In genomic region chrX:21963226-21963625, GRCh38 we compare ENCODE assay signal across 3 cellular contexts.
TF ChIP-seq lines count a peak whose summit lies in the region.

No MANE protein-coding gene starts in this region.

TF ChIP-seq in SK-N-SH, 30 proteins besides CTCF, POLR2A, EP300 and RAD21:
- TF ChIP-seq GABPA (IDR thresholded peaks at IDR 0.05; ENCODE audit: low read depth) (no peak), RXRA (IDR thresholded peaks at IDR 0.05; ENCODE audit: borderline replicate concordance, low read depth) (no peak), IRF3 (IDR thresholded peaks at IDR 0.05; ENCODE audit: low read depth, low read length) (no peak), SMC3 (IDR thresholded peaks at IDR 0.05; ENCODE audit: low read depth, low read length) (no peak), TAF1 (IDR thresholded peaks at IDR 0.05; ENCODE audit: borderline replicate concordance, low read depth, low read length) (no peak), POLR2AphosphoS5 (IDR thresholded peaks at IDR 0.05; ENCODE audit: low read depth, low read length) (no peak), TEAD4 (IDR thresholded peaks at IDR 0.05; ENCODE audit: borderline replicate concordance, insufficient read depth) (no peak), FOXJ3 (CRISPR knock-in tag; IDR thresholded peaks at IDR 0.05) (no peak), USF1 (IDR thresholded peaks at IDR 0.05; ENCODE audit: borderline replicate concordance, low read depth) (no peak), TCF12 (IDR thresholded peaks at IDR 0.05) (no peak), YY1 (IDR thresholded peaks at IDR 0.05; ENCODE audit: low read depth) (no peak), USF2 (IDR thresholded peaks at IDR 0.05; ENCODE audit: borderline replicate concordance, low read depth, low read length) (no peak), ZBTB33 (IDR thresholded peaks at IDR 0.05; ENCODE audit: borderline replicate concordance, low read depth) (no peak), NFIC (IDR thresholded peaks at IDR 0.05; ENCODE audit: borderline replicate concordance) (no peak), GATA2 (CRISPR knock-in tag; IDR thresholded peaks at IDR 0.05) (no peak), JUND (IDR thresholded peaks at IDR 0.05) (no peak), FOXM1 (IDR thresholded peaks at IDR 0.05; ENCODE audit: low read depth) (no peak), RFX5 (IDR thresholded peaks at IDR 0.05; ENCODE audit: low read length) (no peak)

TF ChIP-seq in SK-N-SH treated with all-trans-retinoic acid at 6 μM for 48 hours, 23 proteins besides CTCF, POLR2A, EP300 and RAD21:
- TF ChIP-seq GLIS3 (CRISPR knock-in tag; IDR thresholded peaks at IDR 0.05), result no peak
- no peak for TF ChIP-seq POU6F1 (CRISPR knock-in tag; IDR thresholded peaks at IDR 0.05; ENCODE audit: borderline replicate concordance, low read depth)
- no peak for TF ChIP-seq TCF4 (CRISPR knock-in tag; IDR thresholded peaks at IDR 0.05; ENCODE audit: borderline replicate concordance)
- no peak for TF ChIP-seq ZNF8 (CRISPR knock-in tag; IDR thresholded peaks at IDR 0.05)
- TF ChIP-seq CREB5 (CRISPR knock-in tag; IDR thresholded peaks at IDR 0.05; ENCODE audit: low read depth), result no peak
- TF ChIP-seq ZNF70 (CRISPR knock-in tag; IDR thresholded peaks at IDR 0.05), result no peak
- no peak for TF ChIP-seq ZFP3 (CRISPR knock-in tag; IDR thresholded peaks at IDR 0.05)
- TF ChIP-seq OSR1 (CRISPR knock-in tag; IDR thresholded peaks at IDR 0.05), result no peak
- TF ChIP-seq RARB (CRISPR knock-in tag; IDR thresholded peaks at IDR 0.05), result no peak

TF ChIP-seq in endothelial cell of umbilical vein, 7 proteins besides CTCF, POLR2A, EP300 and RAD21:
- TF ChIP-seq FOS (IDR thresholded peaks at IDR 0.05; ENCODE audit: borderline replicate concordance, insufficient read depth, low read length), result no peak
- no peak for TF ChIP-seq POLR2AphosphoS5 (IDR thresholded peaks at IDR 0.05; ENCODE audit: insufficient read depth, low read depth, low read length)
- TF ChIP-seq MYC (IDR thresholded peaks at IDR 0.05; ENCODE audit: low read depth, low read length), result no peak
TF ChIP-seq in endothelial cell of umbilical vein: peak in this region for 0.
